In the genomic region with DNA sequence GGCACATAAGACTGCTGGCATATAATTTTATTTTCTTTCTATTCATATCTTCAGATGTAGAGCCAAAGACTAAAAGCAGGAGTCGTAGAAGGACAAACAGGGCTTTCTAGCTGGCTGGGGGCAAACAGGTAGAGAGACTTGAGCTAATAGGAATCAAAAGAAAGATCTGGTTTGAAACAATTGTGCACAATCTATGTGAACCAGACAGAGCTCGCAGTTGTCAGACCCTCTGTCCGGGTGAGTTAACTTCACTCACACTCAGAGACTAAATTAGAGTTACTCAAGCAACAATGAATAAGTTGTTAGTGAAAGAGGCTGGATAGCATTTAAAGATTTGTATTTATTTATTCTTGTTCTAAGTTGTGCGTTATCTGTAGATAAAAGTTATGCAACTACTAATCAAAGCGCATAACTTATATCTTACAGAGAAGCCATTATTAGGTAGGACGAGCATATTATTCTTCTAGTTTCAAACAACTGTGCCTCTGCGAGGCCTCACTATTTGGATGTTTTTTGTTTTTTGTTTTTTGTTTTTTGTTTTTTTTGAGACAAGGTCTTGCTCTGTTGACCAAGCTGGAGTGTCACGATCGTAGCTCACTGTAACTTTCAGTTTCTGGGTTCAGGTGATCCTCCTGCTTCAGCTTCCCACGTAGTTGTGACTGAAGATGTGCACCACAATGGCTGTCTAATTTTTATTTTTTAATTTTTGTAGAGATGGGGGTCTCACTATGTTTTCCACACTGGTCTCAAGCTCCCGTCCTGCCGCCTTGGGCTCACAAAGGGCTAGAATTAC, we compare ENCODE assay signal across 17 cellular contexts. TPM values are rescaled to one million over a fixed set of nuclear protein-coding genes. Genes with fewer than 3 reads are reported as not detected.
DNase-seq lines count a peak whose midpoint lies in the region; ATAC-seq and TF ChIP-seq lines count a peak whose summit lies in the region.
"Had no signal": no experiment of that assay in that cellular context is flagged by ENCODE, and none has a peak within 500 bp of the region (broad histone marks: within the 10 kb centered on the region; RNA-seq: fewer than 3 reads in every experiment).

No MANE protein-coding gene starts in this region.

- H3K4me3 ChIP-seq in psoas muscle = no peak overlapping the region
- H3K4me3 ChIP-seq: adrenal gland, esophagus muscularis mucosa, uterus had no signal

- no peak for TF ChIP-seq CTCF in psoas muscle (IDR thresholded peaks at IDR 0.05)

- peak overlapping the region; percentile 36 for H3K4me3 Mint-ChIP-seq in activated naive CD4-positive, alpha-beta T cell treated with anti-CD3 and anti-CD28 coated beads for 36 hours
- H3K4me3 Mint-ChIP-seq in activated naive CD8-positive, alpha-beta T cell = no peak overlapping the region
- H3K4me3 Mint-ChIP-seq: H9 had no signal

- H3K36me3 Mint-ChIP-seq in activated naive CD4-positive, alpha-beta T cell treated with anti-CD3 and anti-CD28 coated beads for 36 hours (ENCODE audit: low read depth) = peaks cover 20% of the 10 kb centered on the region
- H3K36me3 Mint-ChIP-seq in activated naive CD8-positive, alpha-beta T cell = peaks cover 17% of the 10 kb centered on the region

- H3K27ac Mint-ChIP-seq in activated naive CD4-positive, alpha-beta T cell treated with anti-CD3 and anti-CD28 coated beads for 36 hours = peak overlapping the region; percentile 24
- peak overlapping the region; percentile 50 for H3K27ac Mint-ChIP-seq in activated naive CD8-positive, alpha-beta T cell
- H3K27ac Mint-ChIP-seq: H9 had no signal

- no peaks in the 10 kb centered on the region for H3K27me3 Mint-ChIP-seq in activated naive CD4-positive, alpha-beta T cell treated with anti-CD3 and anti-CD28 coated beads for 36 hours (ENCODE audit: low read depth)
- H3K27me3 Mint-ChIP-seq in activated naive CD8-positive, alpha-beta T cell = no peaks in the 10 kb centered on the region

- no peaks in the 10 kb centered on the region for H3K27me3 ChIP-seq in psoas muscle (ENCODE audit: insufficient read depth in 3 of 3, low read length in 2 of 3)
- H3K27me3 ChIP-seq: adrenal gland, esophagus muscularis mucosa, uterus had no signal

- WGBS in psoas muscle, 3 donors = 85 to 91% (median 88%) methylated on average over 12 of the region's 12 CpGs

- CTCF ChIA-PET in activated naive CD4-positive, alpha-beta T cell treated with anti-CD3 and anti-CD28 coated beads for 36 hours (lab: Charles Lee) = interaction anchor here (1.6 kb wide), 1 partner anchor 53 kb away, joined by 5 read pairs; no protein-coding TSS in a partner anchor

- peaks cover 31% of the 10 kb centered on the region for H3K4me1 ChIP-seq in psoas muscle
- H3K4me1 ChIP-seq: adrenal gland, uterus had no signal

- ATAC-seq in GM19324 (IDR thresholded peaks at IDR 0.05; ENCODE audit: low FRiP score, unreplicated experiment) = peak; percentile 38
- peak in 2 of 4 donors; percentile 10 to 20 for ATAC-seq in psoas muscle
- no peak for ATAC-seq in GM19463 (IDR thresholded peaks at IDR 0.05; ENCODE audit: unreplicated experiment)
- ATAC-seq: PC-3 had no signal

- no peaks in the 10 kb centered on the region for H3K36me3 ChIP-seq in psoas muscle (ENCODE audit: insufficient read depth in 1 of 2, low read depth in 1 of 2)
- H3K36me3 ChIP-seq: adrenal gland, uterus had no signal

- peaks cover 68% of the 10 kb centered on the region for H3K4me1 Mint-ChIP-seq in activated naive CD4-positive, alpha-beta T cell treated with anti-CD3 and anti-CD28 coated beads for 36 hours (ENCODE audit: low read depth)
- peaks cover 73% of the 10 kb centered on the region for H3K4me1 Mint-ChIP-seq in activated naive CD8-positive, alpha-beta T cell (ENCODE audit: low read depth)

- H3K27ac ChIP-seq in psoas muscle = peak overlapping the region; percentile 89
- H3K27ac ChIP-seq: adrenal gland, esophagus muscularis mucosa, uterus had no signal

- DNase-seq in activated naive CD4-positive, alpha-beta T cell treated with anti-CD3 and anti-CD28 coated beads for 36 hours = no peak
- DNase-seq in activated naive CD4-positive, alpha-beta T cell treated with anti-CD3 and anti-CD28 coated beads, Interleukin-2, amount 50 U/mL, for 16 hours = no peak
- DNase-seq in psoas muscle (no peak), NOMO-1 (lab: John Stamatoyannopoulos, UW; ENCODE audit: unreplicated experiment in 2 of 2) (no peak), T-helper 9 cell (no peak)
- DNase-seq: adrenal gland; H9; hypothalamus; NCI-H1417; NCI-H446 treated with DMSO at 0.1 percent for 48 hours; PC-3; stimulated activated naive CD4-positive, alpha-beta T cell treated with Interleukin-2 at 50 U/mL for 16 hours; uterus had no signal

- H3K9me3 ChIP-seq in psoas muscle = no peaks in the 10 kb centered on the region
- H3K9me3 ChIP-seq: adrenal gland, esophagus muscularis mucosa, uterus had no signal

- intact Hi-C loops in activated naive CD4-positive, alpha-beta T cell treated with anti-CD3 and anti-CD28 coated beads for 36 hours (cut with micrococcal nuclease) = no loop called here
- intact Hi-C loops in psoas muscle (cut with DNase I) = loop anchor here in 1 of 2 donors (5.0 kb wide), 1 partner anchor 35 kb away; no protein-coding TSS in a partner anchor

- H3K9me3 Mint-ChIP-seq in activated naive CD4-positive, alpha-beta T cell treated with anti-CD3 and anti-CD28 coated beads for 36 hours = no peaks in the 10 kb centered on the region
- H3K9me3 Mint-ChIP-seq in activated naive CD8-positive, alpha-beta T cell (ENCODE audit: low read depth) = no peaks in the 10 kb centered on the region
- H3K9me3 Mint-ChIP-seq: H9 had no signal

RNA-seq across cellular contexts. Expression of gene LNPEP, which starts 13.2 kb away (rescaled TPM):
- 10 to 100 TPM; 76.1 to 77.7 TPM for total RNA-seq in activated naive CD4-positive, alpha-beta T cell treated with anti-CD3 and anti-CD28 coated beads for 36 hours
- 10 to 100 TPM; 30.4 to 62.8 (median 45.4) TPM for total RNA-seq in psoas muscle
- 10 to 100 TPM in 1 of 3 donors, 1 to 10 TPM in 2; 4.1 to 12.4 (median 4.3) TPM for polyA plus RNA-seq in psoas muscle

RNA-seq across cellular contexts. Expression of gene ERAP2, which starts 46.3 kb away (rescaled TPM):
- total RNA-seq in activated naive CD4-positive, alpha-beta T cell treated with anti-CD3 and anti-CD28 coated beads for 36 hours = 100 to 1,000 TPM; 108 to 111 TPM
- total RNA-seq in psoas muscle = 1 to 10 TPM; 3.0 to 6.4 (median 3.2) TPM
- 1 to 10 TPM in 1 of 3 donors, under 1 TPM in 2; 0.23 to 4.4 (median 0.55) TPM for polyA plus RNA-seq in psoas muscle

Comparison
In these comparisons a context has a peak if more than half of its experiments do, and no peak if none do; other contexts are left out.
1. RNA of gene ERAP2, which starts 46.3 kb away (total RNA-seq): 108 to 111 TPM in activated naive CD4-positive, alpha-beta T cell treated with anti-CD3 and anti-CD28 coated beads for 36 hours; 3.0 to 6.4 TPM in psoas muscle; every median in the first group is over 10 times any median in the second.